In the genomic region with DNA sequence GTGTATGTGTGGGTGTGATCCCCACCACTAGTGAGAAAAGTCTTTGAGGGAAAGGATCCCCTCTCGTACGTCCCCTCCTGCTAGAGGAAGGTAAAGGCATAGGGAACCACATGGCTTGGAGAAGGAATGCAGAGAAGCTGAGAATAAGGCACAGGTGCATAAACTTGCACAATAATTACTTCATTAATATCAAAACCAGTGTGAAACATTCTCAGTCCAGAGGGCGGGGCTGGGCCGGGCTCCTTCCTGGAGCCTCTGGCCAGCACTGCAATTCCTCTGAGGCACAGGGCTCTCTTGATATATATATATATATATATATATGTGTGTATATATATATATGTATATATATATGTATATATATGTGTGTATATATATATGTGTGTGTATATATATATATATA, we compare ENCODE assay signal across 31 cellular contexts.
DNase-seq lines count a peak whose midpoint lies in the region; ATAC-seq and TF ChIP-seq lines count a peak whose summit lies in the region.
"Had no signal": no experiment of that assay in that cellular context is flagged by ENCODE, and none has a peak within 500 bp of the region (broad histone marks: within the 10 kb centered on the region; RNA-seq: fewer than 3 reads in every experiment).

No MANE protein-coding gene starts in this region.

- H3K4me1 Mint-ChIP-seq in Calu3 (ENCODE audit: low read depth, unreplicated experiment) = peaks cover 26% of the 10 kb centered on the region
- peaks cover 23% of the 10 kb centered on the region for H3K4me1 Mint-ChIP-seq in chondrocyte (ENCODE audit: low read depth)
- H3K4me1 Mint-ChIP-seq in T-helper 17 cell = peaks cover 4% of the 10 kb centered on the region
- H3K4me1 Mint-ChIP-seq: B cell, GM23338 had no signal

- no peak overlapping the region for H3K23ac ChIP-seq in trophoblast cell (ENCODE audit: low read length)

- H2AFZ ChIP-seq in trophoblast cell (ENCODE audit: insufficient read depth, low read length, poor library complexity) = no peak overlapping the region
- H2AFZ ChIP-seq: GM23338 had no signal

- H2BK120ac ChIP-seq in trophoblast cell (ENCODE audit: insufficient read depth, low read length, poor library complexity) = no peak overlapping the region

- H3K27me3 Mint-ChIP-seq in Calu3 (ENCODE audit: unreplicated experiment) = no peaks in the 10 kb centered on the region
- no peaks in the 10 kb centered on the region for H3K27me3 Mint-ChIP-seq in chondrocyte (ENCODE audit: low read depth)
- peaks cover 41% of the 10 kb centered on the region for H3K27me3 Mint-ChIP-seq in T-helper 17 cell

- H3K4me3 ChIP-seq in left lung = no peak overlapping the region
- H3K4me3 ChIP-seq in trophoblast cell (ENCODE audit: low read depth, low read length) = no peak overlapping the region
- H3K4me3 ChIP-seq in SJCRH30 = no peak overlapping the region
- H3K4me3 ChIP-seq: GM23338, SK-N-MC had no signal

- H3K9me3 ChIP-seq in left lung = no peaks in the 10 kb centered on the region
- H3K9me3 ChIP-seq in trophoblast cell (ENCODE audit: insufficient read depth, low read depth, low read length) = no peaks in the 10 kb centered on the region
- H3K9me3 ChIP-seq in T-helper 17 cell (ENCODE audit: control insufficient read depth, low read length, poor library complexity, severe bottlenecking) = no peaks in the 10 kb centered on the region
- no peaks in the 10 kb centered on the region for H3K9me3 ChIP-seq in SJCRH30 (replicated peaks)
- H3K9me3 ChIP-seq: Caco-2 had no signal

- no peak overlapping the region for H3K4me2 ChIP-seq in trophoblast cell (ENCODE audit: low read length)
- H3K4me2 ChIP-seq: GM23338 had no signal

- H3K36me3 Mint-ChIP-seq in Calu3 (ENCODE audit: insufficient read depth, unreplicated experiment) = peaks cover 11% of the 10 kb centered on the region
- H3K36me3 Mint-ChIP-seq in chondrocyte (ENCODE audit: low read depth) = no peaks in the 10 kb centered on the region
- H3K36me3 Mint-ChIP-seq in T-helper 17 cell (ENCODE audit: low read depth) = peaks cover 6% of the 10 kb centered on the region
- H3K36me3 Mint-ChIP-seq: CD8-positive, alpha-beta T cell had no signal

- no peak overlapping the region for H4K8ac ChIP-seq in trophoblast cell (ENCODE audit: low read depth, low read length)

- H3K79me1 ChIP-seq in trophoblast cell (ENCODE audit: low read length) = peaks cover 7% of the 10 kb centered on the region

- H3K14ac ChIP-seq in trophoblast cell (ENCODE audit: low read length) = no peak overlapping the region

- no peaks in the 10 kb centered on the region for H3K36me3 ChIP-seq in left lung
- H3K36me3 ChIP-seq in trophoblast cell (ENCODE audit: control insufficient read depth in 1 of 2, insufficient read depth in 2 of 2, low read length in 2 of 2) = no peaks in the 10 kb centered on the region
- H3K36me3 ChIP-seq in SJCRH30 = no peaks in the 10 kb centered on the region

- H2BK5ac ChIP-seq in trophoblast cell (ENCODE audit: low read depth, low read length, poor library complexity) = no peak overlapping the region

- no peaks in the 10 kb centered on the region for H3K79me2 ChIP-seq in trophoblast cell (ENCODE audit: control insufficient read depth, insufficient read depth, low read length, poor library complexity)

- no peak overlapping the region for H3K4ac ChIP-seq in trophoblast cell (ENCODE audit: low read depth, low read length)

- no TSS peak for BruUV-seq in Calu3 (replicated peaks; lab: Mats Ljungman, UMichigan)

- peaks cover 7 to 12% of the 10 kb centered on the region in 2 donors for H3K4me1 ChIP-seq in left lung
- H3K4me1 ChIP-seq in trophoblast cell (ENCODE audit: control insufficient read depth in 1 of 2, insufficient read depth in 2 of 2, low read length in 2 of 2) = peaks cover 2 to 6% of the 10 kb centered on the region in 2 experiments
- H3K4me1 ChIP-seq in SJCRH30 = no peaks in the 10 kb centered on the region

- WGBS in trophoblast cell (ENCODE audit: extremely low coverage, insufficient coverage, insufficient read length) = no CpG with 5 or more reads among the region's 4 CpGs

- H3K27me3 ChIP-seq in left lung (no peaks in the 10 kb centered on the region), trophoblast cell (ENCODE audit: insufficient read depth, low read length) (no peaks in the 10 kb centered on the region), SJCRH30 (no peaks in the 10 kb centered on the region)

- H3K27ac Mint-ChIP-seq in Calu3 (ENCODE audit: unreplicated experiment) = peak overlapping the region; percentile 88
- peak overlapping the region; percentile 69 for H3K27ac Mint-ChIP-seq in chondrocyte (ENCODE audit: unreplicated experiment)
- H3K27ac Mint-ChIP-seq in T-helper 17 cell = no peak overlapping the region
- H3K27ac Mint-ChIP-seq: B cell; CD8-positive, alpha-beta T cell; GM23338 had no signal

- peak; percentile 68 for DNase-seq in Calu3
- DNase-seq in chondrocyte (ENCODE audit: low spot score) = no peak
- peak in 1 of 2 donors; percentile 79 for DNase-seq in left lung
- no peak for DNase-seq in trophoblast cell
- no peak for DNase-seq in midbrain (lab: John Stamatoyannopoulos, UW)
- DNase-seq in T-helper 17 cell = no peak
- no peak for DNase-seq in SJCRH30
- DNase-seq in Right ventricle myocardium superior = no peak
- DNase-seq: Caco-2; CD8-positive, alpha-beta T cell; DMS 273 treated with DMSO at 0.1 percent for 48 hours; DMS79; EL; GF-D8; NCI-H1092; NCI-H1417 treated with DMSO at 0.1 percent for 48 hours; NCI-H187; NCI-H2081 treated with DMSO at 0.1 percent for 48 hours; NCI-H2171; NCI-H226; NCI-H510A; NCI-H69; SHP77 treated with DMSO at 0.1 percent for 48 hours had no signal

- intact Hi-C loops in Calu3 (cut with micrococcal nuclease; ENCODE audit: unreplicated experiment) (loop anchor here (5.0 to 10.0 kb wide), 3 partner anchors 67 to 559 kb away; a partner anchor contains a TSS), left lung (cut with DNase I) (no loop called here), Right ventricle myocardium superior (cut with DNase I) (no loop called here)

- H3K4me3 Mint-ChIP-seq in Calu3 (ENCODE audit: low read depth, unreplicated experiment) (no peak overlapping the region), chondrocyte (ENCODE audit: unreplicated experiment) (no peak overlapping the region), T-helper 17 cell (no peak overlapping the region)
- H3K4me3 Mint-ChIP-seq: B cell; CD8-positive, alpha-beta T cell; GM23338 had no signal

- no peak overlapping the region for H2AK5ac ChIP-seq in trophoblast cell (ENCODE audit: low read length)

- peaks cover 3% of the 10 kb centered on the region for H3K9me3 Mint-ChIP-seq in Calu3 (ENCODE audit: low read depth, unreplicated experiment)
- H3K9me3 Mint-ChIP-seq in chondrocyte (ENCODE audit: low read depth) = no peaks in the 10 kb centered on the region
- H3K9me3 Mint-ChIP-seq: CD8-positive, alpha-beta T cell; GM23338 had no signal

- ATAC-seq in left lung = peak; percentile 51
- ATAC-seq in T-helper 17 cell = no peak
- ATAC-seq in Right ventricle myocardium superior (ENCODE audit: poor library complexity) = no peak
- ATAC-seq: CD8-positive, alpha-beta T cell; GM23338; HCT116; Panc1 had no signal

- no peak overlapping the region for H4K12ac ChIP-seq in trophoblast cell (ENCODE audit: low read depth, low read length)

- peak overlapping the region in 1 of 2 donors; percentile 37 for H3K27ac ChIP-seq in left lung
- H3K27ac ChIP-seq in trophoblast cell (ENCODE audit: low read depth, low read length) = no peak overlapping the region
- H3K27ac ChIP-seq in SJCRH30 = no peak overlapping the region
- H3K27ac ChIP-seq: 22Rv1, C4-2B, RWPE1, SK-N-MC had no signal

- no peak overlapping the region for H4K91ac ChIP-seq in trophoblast cell (ENCODE audit: low read depth, low read length)

- H3K9ac ChIP-seq in trophoblast cell (ENCODE audit: low read length) = no peak overlapping the region

- CTCF ChIA-PET in Calu3 (lab: Charles Lee) = interaction anchor here (0.7 to 0.8 kb wide), 2 partner anchors 57 to 111 kb away, joined by 3 to 6 read pairs; no protein-coding TSS in a partner anchor

- no peak overlapping the region for H3K18ac ChIP-seq in trophoblast cell (ENCODE audit: low read length)

- TF ChIP-seq CTCF in Calu3 (IDR thresholded peaks at IDR 0.05; ENCODE audit: unreplicated experiment) (no peak), chondrocyte (IDR thresholded peaks at IDR 0.05) (no peak), left lung (IDR thresholded peaks at IDR 0.05) (no peak)

- peak overlapping the region; percentile 4 for H2BK12ac ChIP-seq in trophoblast cell (ENCODE audit: low read length)
